In the genomic region with DNA sequence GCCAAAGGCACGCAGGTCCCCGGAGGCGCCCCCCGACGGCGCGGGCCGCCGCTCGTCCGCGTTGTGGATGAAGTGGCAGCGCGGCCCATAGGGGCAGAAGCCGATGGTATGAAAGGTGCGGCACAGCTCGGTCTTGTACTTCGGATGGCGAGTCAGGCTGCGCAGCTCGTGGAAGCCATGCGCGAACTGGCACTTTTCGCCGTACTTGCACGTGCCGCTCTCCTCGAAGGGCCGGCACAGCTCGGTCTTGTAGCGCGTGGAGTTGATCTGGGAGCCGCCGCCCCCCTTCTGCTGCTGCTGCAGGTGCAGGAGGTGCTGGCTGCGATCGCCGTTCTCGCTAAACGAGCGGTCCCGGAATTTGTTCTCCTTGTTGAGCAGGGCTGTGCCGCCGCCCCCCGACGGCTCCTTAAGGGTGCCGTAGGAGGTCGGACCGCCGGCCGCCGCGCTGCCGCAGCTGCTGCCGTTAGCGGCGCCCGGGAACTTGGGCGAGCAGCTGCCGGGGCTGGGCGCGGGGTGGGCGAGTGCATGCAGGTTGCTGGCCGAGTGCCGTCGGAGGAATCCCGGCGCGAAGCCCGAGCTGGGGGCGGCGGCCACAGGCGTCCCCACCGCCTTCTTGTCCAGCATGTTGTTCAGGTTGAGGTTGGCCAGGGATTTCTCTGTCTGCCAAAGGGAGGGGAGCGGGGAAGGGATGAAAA, we compare ENCODE assay signal across 8 cellular contexts. TPM values are rescaled to one million over a fixed set of nuclear protein-coding genes. Genes with fewer than 3 reads are reported as not detected.
DNase-seq lines count a peak whose midpoint lies in the region; ATAC-seq and TF ChIP-seq lines count a peak whose summit lies in the region.

No MANE protein-coding gene starts in this region.

- peak overlapping the region; percentile 96 for H3K27ac ChIP-seq in CD4-positive, CD25-positive, alpha-beta regulatory T cell (ENCODE audit: insufficient read depth, low read length, poor library complexity, severe bottlenecking)
- H3K27ac ChIP-seq in HUES48 (ENCODE audit: low read depth, low read length) = peak overlapping the region; percentile 92
- H3K27ac ChIP-seq in colonic mucosa = peak overlapping the region; percentile 97
- peak overlapping the region; percentile 100 for H3K27ac ChIP-seq in lower lobe of right lung

- no peaks in the 10 kb centered on the region for H3K9me3 ChIP-seq in CD4-positive, CD25-positive, alpha-beta regulatory T cell (ENCODE audit: control insufficient read depth in 2 of 2, low read length in 2 of 2)
- H3K9me3 ChIP-seq in HUES48 (ENCODE audit: control insufficient read depth, insufficient read depth, low read length) (no peaks in the 10 kb centered on the region), colonic mucosa (no peaks in the 10 kb centered on the region), lower lobe of right lung (no peaks in the 10 kb centered on the region)

- H3K36me3 Mint-ChIP-seq in CD4-positive, CD25-positive, alpha-beta regulatory T cell = peaks cover 35% of the 10 kb centered on the region

- peaks cover 0 to 4% (median 0%) of the 10 kb centered on the region in 7 donors for H3K9me3 Mint-ChIP-seq in CD4-positive, CD25-positive, alpha-beta regulatory T cell

- TF ChIP-seq CTCF in colonic mucosa (IDR thresholded peaks at IDR 0.05) = no peak
- no peak for TF ChIP-seq CTCF in lower lobe of right lung (IDR thresholded peaks at IDR 0.05)

- ATAC-seq in CD4-positive, CD25-positive, alpha-beta regulatory T cell (ENCODE audit: low read depth in 2 of 2) = no peak
- ATAC-seq in lower lobe of right lung = no peak
- no peak for ATAC-seq in GM21576 (IDR thresholded peaks at IDR 0.05; ENCODE audit: unreplicated experiment)

- H3K27ac Mint-ChIP-seq in CD4-positive, CD25-positive, alpha-beta regulatory T cell = peak overlapping the region; percentile 90 to 91 (median 90)

- DNase-seq in CD4-positive, CD25-positive, alpha-beta regulatory T cell = peak; percentile 51 to 84 (median 77)
- DNase-seq in activated CD4-positive, alpha-beta T cell treated with anti-CD3 and anti-CD28 coated beads for 24 hours (ENCODE audit: low read depth in 2 of 2) = peak; percentile 43 to 45
- peak; percentile 51 for DNase-seq in colonic mucosa
- DNase-seq in lower lobe of right lung = peak; percentile 75
- peak; percentile 54 for DNase-seq in stimulated activated CD8-positive, alpha-beta memory T cell treated with anti-CD3 and anti-CD28 coated beads, Interleukin-12 subunit alpha, Interleukin-12 subunit beta, amount 100 ng/mL, for 4 hours (ENCODE audit: low read depth)
- no peak for DNase-seq in HPDE6-E6E7 (ENCODE audit: extremely low spot score)

- peaks cover 35% of the 10 kb centered on the region for H3K36me3 ChIP-seq in CD4-positive, CD25-positive, alpha-beta regulatory T cell (ENCODE audit: control insufficient read depth, insufficient read depth, low read length)
- peaks cover 32% of the 10 kb centered on the region for H3K36me3 ChIP-seq in HUES48 (ENCODE audit: control insufficient read depth, insufficient read depth, low read length)
- H3K36me3 ChIP-seq in colonic mucosa = peaks cover 13% of the 10 kb centered on the region
- H3K36me3 ChIP-seq in lower lobe of right lung = peaks cover 38% of the 10 kb centered on the region

- H3K27me3 Mint-ChIP-seq in CD4-positive, CD25-positive, alpha-beta regulatory T cell = peaks cover 27% of the 10 kb centered on the region

- H3K4me1 ChIP-seq in CD4-positive, CD25-positive, alpha-beta regulatory T cell (ENCODE audit: control insufficient read depth, insufficient read depth, low read length, poor library complexity, severe bottlenecking) = peaks cover 59% of the 10 kb centered on the region
- H3K4me1 ChIP-seq in HUES48 (ENCODE audit: control insufficient read depth, insufficient read depth, low read length) = peaks cover 48% of the 10 kb centered on the region
- peaks cover 14% of the 10 kb centered on the region for H3K4me1 ChIP-seq in colonic mucosa
- peaks cover 57% of the 10 kb centered on the region for H3K4me1 ChIP-seq in lower lobe of right lung

- H3K9ac ChIP-seq in HUES48 (ENCODE audit: low read depth, low read length) (peak overlapping the region; percentile 82), colonic mucosa (ENCODE audit: low read depth in 2 of 2, low read length in 2 of 2) (peak overlapping the region; percentile 98 to 100)

- peak overlapping the region; percentile 84 to 100 (median 97) for H3K4me3 Mint-ChIP-seq in CD4-positive, CD25-positive, alpha-beta regulatory T cell

- no peaks in the 10 kb centered on the region for H3K27me3 ChIP-seq in CD4-positive, CD25-positive, alpha-beta regulatory T cell (ENCODE audit: control insufficient read depth, insufficient read depth, low read length)
- H3K27me3 ChIP-seq in HUES48 (ENCODE audit: control insufficient read depth, insufficient read depth, low read length) = no peaks in the 10 kb centered on the region
- H3K27me3 ChIP-seq in colonic mucosa = no peaks in the 10 kb centered on the region
- no peaks in the 10 kb centered on the region for H3K27me3 ChIP-seq in lower lobe of right lung (ENCODE audit: low read depth)

- H3K4me1 Mint-ChIP-seq in CD4-positive, CD25-positive, alpha-beta regulatory T cell = peaks cover 17 to 42% (median 32%) of the 10 kb centered on the region in 4 donors

- H3K4me3 ChIP-seq in CD4-positive, CD25-positive, alpha-beta regulatory T cell (ENCODE audit: low read depth, low read length) = peak overlapping the region; percentile 72
- H3K4me3 ChIP-seq in HUES48 (ENCODE audit: low read depth, low read length) (peak overlapping the region; percentile 89), colonic mucosa (peak overlapping the region; percentile 88), lower lobe of right lung (peak overlapping the region; percentile 95)

- intact Hi-C loops in colonic mucosa (cut with DNase I) = loop anchor here (2.0 to 5.0 kb wide), 3 partner anchors 56 to 278 kb away; no protein-coding TSS in a partner anchor
- intact Hi-C loops in lower lobe of right lung (cut with DNase I) = loop anchor here (10.0 kb wide), 2 partner anchors 50 to 260 kb away; no protein-coding TSS in a partner anchor

RNA-seq across cellular contexts. Expression of gene ZFP36L2, which starts 1.2 kb away (rescaled TPM):
- 874 TPM for total RNA-seq in CD4-positive, CD25-positive, alpha-beta regulatory T cell
- polyA plus RNA-seq in CD4-positive, CD25-positive, alpha-beta regulatory T cell = 100 to 1,000 TPM; 119 to 155 (median 128) TPM
- total RNA-seq in colonic mucosa (100 to 1,000 TPM; 166 to 205 TPM), lower lobe of right lung (136 TPM)
